In the genomic region with DNA sequence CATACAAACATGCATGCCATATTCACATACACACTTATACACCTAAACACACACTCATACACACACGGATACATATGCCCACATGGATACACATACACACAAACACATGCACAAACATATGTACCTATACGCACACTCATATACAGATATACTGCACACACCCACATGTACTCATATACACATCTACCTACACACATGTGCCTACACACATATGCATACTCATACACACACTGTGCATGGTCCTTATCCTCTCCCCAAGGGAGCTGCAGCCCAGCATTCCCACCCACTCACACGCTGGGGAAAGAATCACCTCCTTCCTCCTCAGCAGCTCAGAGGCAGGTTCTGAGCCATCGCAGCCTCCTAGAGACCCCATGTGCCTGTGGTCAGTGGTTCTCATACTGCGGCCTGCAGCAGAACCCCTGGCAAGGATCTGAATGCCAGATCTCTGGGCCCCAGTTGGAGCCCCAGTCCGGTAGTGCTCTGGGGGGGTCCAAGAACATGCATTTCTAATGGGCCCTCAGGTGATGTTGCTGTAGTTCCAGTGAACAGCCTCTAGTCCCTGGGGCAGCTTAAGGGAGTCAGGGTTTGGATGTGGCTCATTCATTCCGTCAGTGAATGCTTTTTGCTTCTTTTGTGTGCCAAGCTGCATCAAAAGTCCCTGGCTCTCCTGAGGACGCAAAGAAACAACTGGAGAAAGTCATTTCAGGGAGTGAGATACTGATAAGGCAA, we compare ENCODE assay signal across 20 cellular contexts. TPM values are rescaled to one million over a fixed set of nuclear protein-coding genes. Genes with fewer than 3 reads are reported as not detected.
DNase-seq lines count a peak whose midpoint lies in the region; ATAC-seq, FAIRE-seq and TF ChIP-seq lines count a peak whose summit lies in the region.
"Had no signal": no experiment of that assay in that cellular context is flagged by ENCODE, and none has a peak within 500 bp of the region (broad histone marks: within the 10 kb centered on the region; RNA-seq: fewer than 3 reads in every experiment).

No MANE protein-coding gene starts in this region.

- no peak overlapping the region for H4K5ac ChIP-seq in H9 (ENCODE audit: insufficient read length, low read depth, low read length)

- H2AFZ ChIP-seq in H9 (ENCODE audit: low read length) (no peak overlapping the region), neuronal stem cell (ENCODE audit: low read length) (no peak overlapping the region)

- WGBS in H9 (ENCODE audit: extremely low coverage, insufficient read length, low lambda C conversion rate) = no CpG with 5 or more reads among the region's 8 CpGs
- WGBS in neuronal stem cell (ENCODE audit: extremely low coverage in 2 of 2, insufficient read length in 2 of 2, insufficient replicate concordance in 1 of 2), 2 donors = no CpG with 5 or more reads among the region's 8 CpGs

- no peak overlapping the region for H2BK12ac ChIP-seq in H9 (ENCODE audit: insufficient read length, low read depth, low read length)
- H2BK12ac ChIP-seq in neuronal stem cell (ENCODE audit: low read length) = no peak overlapping the region

- H3K56ac ChIP-seq in H9 (ENCODE audit: insufficient read length, low read depth, low read length) = no peak overlapping the region

- peak overlapping the region; percentile 41 to 97 (median 85) for H3K27ac Mint-ChIP-seq in CD8-positive, alpha-beta memory T cell
- peak overlapping the region; percentile 2 to 84 (median 63); a peak in 6 of 7 replicates for H3K27ac Mint-ChIP-seq in H9
- H3K27ac Mint-ChIP-seq in activated naive CD8-positive, alpha-beta T cell treated with anti-CD3 and anti-CD28 coated beads, Interleukin-2, amount 10 ng/mL, durations not matched to agents 7 days and 5 days = peak overlapping the region; percentile 74

- no peak for DNase-seq in CD8-positive, alpha-beta memory T cell
- DNase-seq in H9 (no peak), neuronal stem cell (ENCODE audit: low spot score) (no peak), dedifferentiated amniotic fluid mesenchymal stem cell (ENCODE audit: extremely low spot score) (no peak), urothelium cell line (ENCODE audit: low spot score) (no peak)
- DNase-seq in activated naive CD8-positive, alpha-beta T cell treated with anti-CD3 and anti-CD28 coated beads, Interleukin-2, amount 10 ng/mL, durations not matched to agents 7 days and 5 days = no peak
- DNase-seq: activated effector memory CD4-positive, alpha-beta T cell treated with anti-CD3 and anti-CD28 coated beads, Interleukin-2, amount 50 U/mL, for 16 hours; DMS53; effector CD4-positive, alpha-beta T cell; heart right ventricle; mesenchymal stem cell; NCI-H2107; NCI-H526 treated with DMSO at 0.1 percent for 48 hours; nucleus accumbens; SIG-M5 had no signal

- H3K27ac ChIP-seq in CD8-positive, alpha-beta memory T cell (ENCODE audit: low read depth, low read length) = no peak overlapping the region
- H3K27ac ChIP-seq in H9 (ENCODE audit: insufficient read length, low read depth, low read length) (no peak overlapping the region), neuronal stem cell (replicated peaks; ENCODE audit: low read length) (no peak overlapping the region)
- H3K27ac ChIP-seq: heart right ventricle, tibial nerve had no signal

- peaks cover 92 to 98% (median 97%) of the 10 kb centered on the region in 3 donors for H3K4me1 Mint-ChIP-seq in CD8-positive, alpha-beta memory T cell
- peaks cover 38 to 52% of the 10 kb centered on the region in 2 experiments for H3K4me1 Mint-ChIP-seq in H9
- peaks cover 90% of the 10 kb centered on the region for H3K4me1 Mint-ChIP-seq in activated naive CD8-positive, alpha-beta T cell treated with anti-CD3 and anti-CD28 coated beads, Interleukin-2, amount 10 ng/mL, durations not matched to agents 7 days and 5 days

- no peak overlapping the region for H3K23ac ChIP-seq in H9 (ENCODE audit: insufficient read length, low read depth, low read length)
- H3K23ac ChIP-seq in neuronal stem cell (ENCODE audit: low read depth, low read length, poor library complexity) = no peak overlapping the region

- no peak overlapping the region for H2BK15ac ChIP-seq in H9 (ENCODE audit: low read depth, low read length)
- H2BK15ac ChIP-seq in neuronal stem cell (ENCODE audit: low read length) = no peak overlapping the region

- peaks cover 13% of the 10 kb centered on the region for H3K36me3 ChIP-seq in CD8-positive, alpha-beta memory T cell (ENCODE audit: insufficient read depth, low read length)
- H3K36me3 ChIP-seq in neuronal stem cell (replicated peaks in 1 of 2; ENCODE audit: control insufficient read depth in 2 of 2, insufficient read depth in 2 of 2, low read length in 2 of 2) = peaks cover 0 to 5% of the 10 kb centered on the region in 2 donors

- no peaks in the 10 kb centered on the region for H3K9me3 ChIP-seq in CD8-positive, alpha-beta memory T cell (ENCODE audit: low read length)
- H3K9me3 ChIP-seq in H9 (ENCODE audit: control insufficient read depth, low read depth, low read length) = no peaks in the 10 kb centered on the region
- no peaks in the 10 kb centered on the region for H3K9me3 ChIP-seq in neuronal stem cell (replicated peaks in 1 of 2; ENCODE audit: control insufficient read depth in 2 of 2, insufficient read depth in 1 of 2, low read depth in 1 of 2, low read length in 2 of 2)
- H3K9me3 ChIP-seq: heart right ventricle, tibial nerve had no signal

- H2BK5ac ChIP-seq in H9 (ENCODE audit: insufficient read length, low read length) (no peak overlapping the region), neuronal stem cell (ENCODE audit: low read length) (no peak overlapping the region)

- no peak overlapping the region for H3T11ph ChIP-seq in H9 (ENCODE audit: low read length)

- H3K4me2 ChIP-seq in H9 (ENCODE audit: insufficient read depth, insufficient read length, low read length) (no peak overlapping the region), neuronal stem cell (ENCODE audit: insufficient read depth, low read length, poor library complexity, severe bottlenecking) (no peak overlapping the region)

- H4K91ac ChIP-seq in H9 (ENCODE audit: insufficient read length, low read depth, low read length) = no peak overlapping the region
- no peak overlapping the region for H4K91ac ChIP-seq in neuronal stem cell (ENCODE audit: low read depth, low read length, poor library complexity)

- no peak overlapping the region for H3K4me3 ChIP-seq in CD8-positive, alpha-beta memory T cell (ENCODE audit: low read length)
- no peak overlapping the region for H3K4me3 ChIP-seq in neuronal stem cell (ENCODE audit: low read length in 2 of 2)
- H3K4me3 ChIP-seq: heart right ventricle, tibial nerve had no signal

- TF ChIP-seq CTCF in H9 (conservative IDR thresholded peaks at IDR 0.05) = peak; percentile 35; the same call in 2 of the 3 replicates

- no peak overlapping the region for H2BK120ac ChIP-seq in H9 (ENCODE audit: low read depth, low read length, poor library complexity, severe bottlenecking)
- no peak overlapping the region for H2BK120ac ChIP-seq in neuronal stem cell (ENCODE audit: low read depth, low read length)

- no peaks in the 10 kb centered on the region for H3K27me3 ChIP-seq in CD8-positive, alpha-beta memory T cell (ENCODE audit: insufficient read depth, low read length, poor library complexity, severe bottlenecking)
- H3K27me3 ChIP-seq in H9 (ENCODE audit: insufficient read depth, low read length) (no peaks in the 10 kb centered on the region), neuronal stem cell (ENCODE audit: control insufficient read depth in 3 of 3, insufficient read depth in 3 of 3, low read depth in 1 of 3, low read length in 3 of 3) (no peaks in the 10 kb centered on the region)
- H3K27me3 ChIP-seq: heart right ventricle, tibial nerve had no signal

- H2AK5ac ChIP-seq in H9 (ENCODE audit: insufficient read length, low read length) (no peak overlapping the region), neuronal stem cell (ENCODE audit: low read depth, low read length) (no peak overlapping the region)

- H3K14ac ChIP-seq in H9 (ENCODE audit: insufficient read depth, low read length) (no peak overlapping the region), neuronal stem cell (ENCODE audit: low read length) (no peak overlapping the region)

- H4K8ac ChIP-seq in H9 (replicated peaks; ENCODE audit: insufficient read length, low read depth, low read length) (no peak overlapping the region), neuronal stem cell (ENCODE audit: low read depth, low read length) (no peak overlapping the region)

- H3K9ac ChIP-seq in H9 (ENCODE audit: extremely low read depth, insufficient read length, low read length) (no peak overlapping the region), neuronal stem cell (ENCODE audit: low read depth, low read length, poor library complexity) (peak overlapping the region; percentile 26)

- H3K9me3 Mint-ChIP-seq in CD8-positive, alpha-beta memory T cell = no peaks in the 10 kb centered on the region
- 0 out of 5 replicates have a peak, but pooled peaks cover 0 to under 1% of the 10 kb centered on the region in 2 experiments for H3K9me3 Mint-ChIP-seq in H9
- no peaks in the 10 kb centered on the region for H3K9me3 Mint-ChIP-seq in activated naive CD8-positive, alpha-beta T cell treated with anti-CD3 and anti-CD28 coated beads, Interleukin-2, amount 10 ng/mL, durations not matched to agents 7 days and 5 days
- H3K9me3 Mint-ChIP-seq: brain had no signal

- H3K18ac ChIP-seq in H9 (ENCODE audit: insufficient read length, low read depth, low read length) = no peak overlapping the region
- peak overlapping the region; percentile 6 for H3K18ac ChIP-seq in neuronal stem cell (ENCODE audit: low read length)

- peaks cover 0 to 78% (median 19%) of the 10 kb centered on the region in 3 donors for H3K36me3 Mint-ChIP-seq in CD8-positive, alpha-beta memory T cell
- peaks cover 2 to 33% (median 11%) of the 10 kb centered on the region in 3 experiments; a peak in 6 of 7 replicates for H3K36me3 Mint-ChIP-seq in H9 (ENCODE audit: insufficient read depth in 1 of 3, low read depth in 3 of 3)
- peaks cover 43% of the 10 kb centered on the region for H3K36me3 Mint-ChIP-seq in activated naive CD8-positive, alpha-beta T cell treated with anti-CD3 and anti-CD28 coated beads, Interleukin-2, amount 10 ng/mL, durations not matched to agents 7 days and 5 days
- H3K36me3 Mint-ChIP-seq: brain had no signal

- no peak for ATAC-seq in activated naive CD8-positive, alpha-beta T cell treated with anti-CD3 and anti-CD28 coated beads, Interleukin-2, amount 10 ng/mL, durations not matched to agents 7 days and 5 days (ENCODE audit: low read depth)
- no peak for ATAC-seq in HG03432 (IDR thresholded peaks at IDR 0.05; ENCODE audit: unreplicated experiment)
- ATAC-seq: heart right ventricle, sciatic nerve had no signal

- CTCF ChIA-PET in CD8-positive, alpha-beta memory T cell (lab: Charles Lee) = interaction anchor here (1.3 kb wide), 2 partner anchors 22 to 90 kb away, joined by 3 to 5 read pairs; no protein-coding TSS in a partner anchor

- POLR2A ChIA-PET in CD8-positive, alpha-beta memory T cell (lab: Charles Lee) = interaction anchor here (0.6 to 0.8 kb wide), 2 partner anchors 64 to 90 kb away, joined by 3 read pairs; no protein-coding TSS in a partner anchor
- POLR2A ChIA-PET in activated naive CD8-positive, alpha-beta T cell treated with anti-CD3 and anti-CD28 coated beads, Interleukin-2, amount 10 ng/mL, durations not matched to agents 7 days and 5 days (lab: Charles Lee) = interaction anchor here (1.4 to 2.8 kb wide), 2 partner anchors 14 to 23 kb away, joined by 3 to 10 read pairs; no protein-coding TSS in a partner anchor

- H4K20me1 ChIP-seq in H9 (ENCODE audit: control insufficient read depth, insufficient read depth, insufficient read length) = peaks cover 4% of the 10 kb centered on the region

- no peaks in the 10 kb centered on the region for H3K23me2 ChIP-seq in H9 (ENCODE audit: insufficient read length, low read depth, low read length, poor library complexity, severe bottlenecking)

- peaks cover 4% of the 10 kb centered on the region; the same call in 1 of the 2 replicates for H3K79me2 ChIP-seq in H9 (ENCODE audit: insufficient read depth, low read length)

- peak overlapping the region; percentile 9 to 49 (median 25) for H3K4me3 Mint-ChIP-seq in CD8-positive, alpha-beta memory T cell
- no peak overlapping the region for H3K4me3 Mint-ChIP-seq in H9
- peak overlapping the region; percentile 38 for H3K4me3 Mint-ChIP-seq in activated naive CD8-positive, alpha-beta T cell treated with anti-CD3 and anti-CD28 coated beads, Interleukin-2, amount 10 ng/mL, durations not matched to agents 7 days and 5 days
- H3K4me3 Mint-ChIP-seq: brain had no signal

- FAIRE-seq in urothelium cell line (lab: Jason Lieb, UNC) = no peak
- FAIRE-seq: GM19239 had no signal

- H3K27me3 Mint-ChIP-seq in CD8-positive, alpha-beta memory T cell = peaks cover 0 to 2% of the 10 kb centered on the region in 2 donors
- H3K27me3 Mint-ChIP-seq in H9 (ENCODE audit: low read depth) = no peaks in the 10 kb centered on the region
- no peaks in the 10 kb centered on the region for H3K27me3 Mint-ChIP-seq in activated naive CD8-positive, alpha-beta T cell treated with anti-CD3 and anti-CD28 coated beads, Interleukin-2, amount 10 ng/mL, durations not matched to agents 7 days and 5 days
- H3K27me3 Mint-ChIP-seq: brain had no signal

- no peaks in the 10 kb centered on the region for H3K79me1 ChIP-seq in H9 (ENCODE audit: insufficient read depth, low read depth, low read length, poor library complexity, severe bottlenecking)
- peaks cover 5% of the 10 kb centered on the region for H3K79me1 ChIP-seq in neuronal stem cell (ENCODE audit: low read depth, low read length)

- peaks cover 99% of the 10 kb centered on the region for H3K4me1 ChIP-seq in CD8-positive, alpha-beta memory T cell (ENCODE audit: insufficient read depth, low read length)
- H3K4me1 ChIP-seq in H9 (ENCODE audit: insufficient read depth, low read length) = peaks cover 6% of the 10 kb centered on the region; the same call in 1 of the 2 replicates
- H3K4me1 ChIP-seq in neuronal stem cell (ENCODE audit: control insufficient read depth in 2 of 2, insufficient read depth in 1 of 2, low read depth in 1 of 2, low read length in 2 of 2) = peaks cover 0 to 22% of the 10 kb centered on the region in 2 donors

- H2BK20ac ChIP-seq in H9 (ENCODE audit: low read depth, low read length, poor library complexity, severe bottlenecking) = no peak overlapping the region

- H3K4ac ChIP-seq in H9 (ENCODE audit: low read depth, low read length) = no peak overlapping the region
- H3K4ac ChIP-seq in neuronal stem cell (ENCODE audit: low read length) = no peak overlapping the region

RNA-seq across cellular contexts. Expression of gene SEMA4D, which starts 39.0 kb away (rescaled TPM):
- 100 to 1,000 TPM; 238 to 243 TPM for total RNA-seq in CD8-positive, alpha-beta memory T cell
- 227 TPM for polyA plus RNA-seq in CD8-positive, alpha-beta memory T cell
- 41.8 and 47.2 TPM in 2 replicates for total RNA-seq in H9 (2021)
- 100 to 1,000 TPM; 370 to 391 TPM for total RNA-seq in activated naive CD8-positive, alpha-beta T cell treated with anti-CD3 and anti-CD28 coated beads, Interleukin-2, amount 10 ng/mL, durations not matched to agents 7 days and 5 days
- 23.2 TPM for polyA plus RNA-seq in neuronal stem cell (2013, experiment 1 of 2)
- 24.3 TPM for polyA plus RNA-seq in neuronal stem cell (2013, experiment 2 of 2)

Comparison
In these comparisons a context has a peak if more than half of its experiments do, and no peak if none do; other contexts are left out.
1. H3K4me3 Mint-ChIP-seq: peak in CD8-positive, alpha-beta memory T cell (7 of 7) and activated naive CD8-positive, alpha-beta T cell treated with anti-CD3 and anti-CD28 coated beads, Interleukin-2, amount 10 ng/mL, durations not matched to agents 7 days and 5 days (single experiment); none in H9 (0 of 2).
2. Peak in every context shown above with its lines, with median percentiles within 50 percentile points of each other: H3K27ac Mint-ChIP-seq.